Comparison of ENCODE assay signal across 15 cellular contexts in genomic region chr12:131027876-131028586, GRCh38.
"Had no signal": no experiment of that assay in that cellular context is flagged by ENCODE, and none has a peak within 500 bp of the region (broad histone marks: within the 10 kb centered on the region; RNA-seq: fewer than 3 reads in every experiment).

No MANE protein-coding gene starts in this region.

- H3K36me3 Mint-ChIP-seq: activated naive CD8-positive, alpha-beta T cell treated with anti-CD3 and anti-CD28 coated beads for 36 hours; brain; naive thymus-derived CD4-positive, alpha-beta T cell; WTC11 had no signal

- H3K4me1 Mint-ChIP-seq: activated naive CD8-positive, alpha-beta T cell treated with anti-CD3 and anti-CD28 coated beads for 36 hours; WTC11 had no signal

- DNase-seq: activated CD4-positive, alpha-beta T cell treated with anti-CD3 and anti-CD28 coated beads for 4 hours; activated CD8-positive, alpha-beta memory T cell treated with anti-CD3 and anti-CD28 coated beads for 24 hours; activated naive CD8-positive, alpha-beta T cell treated with anti-CD3 and anti-CD28 coated beads for 36 hours; central memory CD4-positive, alpha-beta T cell; hippocampal formation; midbrain; naive thymus-derived CD4-positive, alpha-beta T cell; posterior cingulate gyrus; stimulated activated naive CD8-positive, alpha-beta T cell treated with anti-CD3 and anti-CD28 coated beads, Interleukin-15, Interleukin-2, amounts not matched to agents 100 U/mL and 50 U/mL, for 24 hours had no signal

- H3K27me3 Mint-ChIP-seq: activated naive CD8-positive, alpha-beta T cell treated with anti-CD3 and anti-CD28 coated beads for 36 hours; brain had no signal

- H3K4me3 ChIP-seq: coronary artery, esophagus muscularis mucosa had no signal

- H3K4me3 Mint-ChIP-seq: activated naive CD8-positive, alpha-beta T cell treated with anti-CD3 and anti-CD28 coated beads for 36 hours; activated T-helper 1 cell treated with anti-CD3 and anti-CD28 coated beads, Interleukin-12 subunit alpha, Interleukin-12 subunit beta, Interleukin-2, Interleukin-4 antibody, amounts not matched to agents 30 ng/mL and 10 ng/mL and 1 ng/mL, durations not matched to agents 14 hours and 24 hours and 36 hours; brain; naive thymus-derived CD4-positive, alpha-beta T cell; T-helper 1 cell treated with Interleukin-12 subunit alpha and Interleukin-12 subunit beta and Interleukin-4 antibody, amounts not matched to agents 30 μg/mL and 1 μg/mL, for 36 hours; WTC11 had no signal

- H3K27ac ChIP-seq: coronary artery, esophagus muscularis mucosa had no signal

- H3K27ac Mint-ChIP-seq: activated naive CD8-positive, alpha-beta T cell treated with anti-CD3 and anti-CD28 coated beads for 36 hours; activated T-helper 1 cell treated with anti-CD3 and anti-CD28 coated beads, Interleukin-12 subunit alpha, Interleukin-12 subunit beta, Interleukin-2, Interleukin-4 antibody, amounts not matched to agents 30 ng/mL and 10 ng/mL and 1 ng/mL, durations not matched to agents 14 hours and 24 hours and 36 hours; naive thymus-derived CD4-positive, alpha-beta T cell; T-helper 1 cell treated with Interleukin-12 subunit alpha and Interleukin-12 subunit beta and Interleukin-4 antibody, amounts not matched to agents 30 μg/mL and 1 μg/mL, for 36 hours; WTC11 had no signal

- H3K9me3 Mint-ChIP-seq: activated naive CD8-positive, alpha-beta T cell treated with anti-CD3 and anti-CD28 coated beads for 36 hours; activated T-helper 1 cell treated with anti-CD3 and anti-CD28 coated beads, Interleukin-12 subunit alpha, Interleukin-12 subunit beta, Interleukin-2, Interleukin-4 antibody, amounts not matched to agents 30 ng/mL and 10 ng/mL and 1 ng/mL, durations not matched to agents 14 hours and 24 hours and 36 hours; naive thymus-derived CD4-positive, alpha-beta T cell; T-helper 1 cell treated with Interleukin-12 subunit alpha and Interleukin-12 subunit beta and Interleukin-4 antibody, amounts not matched to agents 30 μg/mL and 1 μg/mL, for 36 hours; WTC11 had no signal

- H3K27me3 ChIP-seq: esophagus muscularis mucosa had no signal

- H3K9me3 ChIP-seq: esophagus muscularis mucosa had no signal

- ATAC-seq: naive thymus-derived CD4-positive, alpha-beta T cell; stimulated activated naive CD8-positive, alpha-beta T cell treated with anti-CD3 and anti-CD28 coated beads, Interleukin-15, Interleukin-2, amounts not matched to agents 100 U/mL and 50 U/mL, for 24 hours; WTC11 had no signal
